ENCODE assay signal across 11 cellular contexts in the genomic region with DNA sequence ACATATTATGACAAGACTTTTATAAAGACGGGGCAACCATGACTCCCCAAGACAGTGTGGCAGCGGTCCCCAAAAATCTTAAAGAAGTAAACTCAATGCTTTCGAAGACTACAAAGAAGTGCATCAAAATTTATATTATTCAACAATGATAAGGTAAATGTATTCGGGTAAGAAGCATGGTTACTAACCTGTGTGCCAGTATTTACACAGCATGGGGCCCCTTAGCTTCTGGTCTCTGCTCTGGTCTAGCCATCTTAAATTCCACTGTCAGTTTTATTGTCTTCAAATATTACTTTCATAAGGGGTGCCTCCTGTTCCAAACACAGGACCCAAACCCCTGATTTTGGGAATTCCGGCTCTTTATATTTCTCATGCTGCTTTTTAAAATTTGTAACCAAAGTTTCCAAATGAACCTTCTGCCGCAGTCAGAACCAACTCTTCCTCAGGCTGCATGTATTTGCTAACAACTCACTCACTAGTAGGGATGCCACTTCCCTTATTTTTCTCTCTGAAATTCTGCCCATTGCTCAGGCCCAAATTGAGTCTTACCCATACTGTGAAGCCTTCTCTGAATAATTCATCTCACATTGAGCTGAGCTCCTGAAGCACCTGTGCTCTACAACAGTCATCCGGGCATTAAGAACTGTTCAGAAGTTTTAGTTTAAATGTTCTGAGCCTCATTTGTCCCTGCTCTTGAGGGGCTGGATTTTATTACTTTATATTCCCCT. TPM values are rescaled to one million over a fixed set of nuclear protein-coding genes. Genes with fewer than 3 reads are reported as not detected.
DNase-seq lines count a peak whose midpoint lies in the region; FAIRE-seq and TF ChIP-seq lines count a peak whose summit lies in the region.
"Had no signal": no experiment of that assay in that cellular context is flagged by ENCODE, and none has a peak within 500 bp of the region (broad histone marks: within the 10 kb centered on the region; RNA-seq: fewer than 3 reads in every experiment).

No MANE protein-coding gene starts in this region.

- dilution Hi-C loops in endothelial cell of umbilical vein (cut with MboI; ENCODE audit: extremely low pct_ligation_motif_present, low sequenced_read_pairs) = no loop called here

- no peaks in the 10 kb centered on the region for H3K9me1 ChIP-seq in endothelial cell of umbilical vein (replicated peaks; ENCODE audit: control insufficient read depth, extremely low read depth, insufficient read depth, low read length)

- H3K4me3 ChIP-seq in AG10803 (ENCODE audit: low read length) (peak overlapping the region; percentile 89), endothelial cell of umbilical vein (replicated peaks in 1 of 3; ENCODE audit: insufficient read depth in 1 of 3, low read depth in 1 of 3, low read length in 3 of 3) (peak overlapping the region in 1 of 3 experiments; percentile 100), osteoblast (ENCODE audit: insufficient read depth, low read length) (peak overlapping the region; percentile 76)

- no peak for TF ChIP-seq POLR2A in endothelial cell of umbilical vein (IDR thresholded peaks at IDR 0.05; ENCODE audit: low read depth, low read length)

- H3K4me1 ChIP-seq in endothelial cell of umbilical vein (ENCODE audit: control insufficient read depth, extremely low read depth, insufficient read depth, low read length) (peaks cover 25% of the 10 kb centered on the region), osteoblast (ENCODE audit: insufficient read depth, low read length) (peaks cover 33% of the 10 kb centered on the region)

- no TSS peak for BruUV-seq in endothelial cell of umbilical vein (replicated peaks; lab: Mats Ljungman, UMichigan)

- H3K4me2 ChIP-seq in endothelial cell of umbilical vein (ENCODE audit: insufficient read depth, low read length) = peak overlapping the region; percentile 80
- H3K4me2 ChIP-seq in osteoblast (ENCODE audit: insufficient read depth, low read length) = peak overlapping the region; percentile 97

- DNase-seq in AG10803 (ENCODE audit: low read depth) (no peak), MV-4-11 (lab: John Stamatoyannopoulos, UW) (peak; percentile 6), endothelial cell of umbilical vein (ENCODE audit: low read depth, low spot score) (no peak), osteoblast (ENCODE audit: insufficient read length, low spot score, missing footprints) (no peak), C1 segment of cervical spinal cord (lab: John Stamatoyannopoulos, UW) (no peak), posterior vena cava (ENCODE audit: low spot score) (no peak), frontal cortex (ENCODE audit: low spot score in 2 of 2) (no peak)
- DNase-seq in activated CD8-positive, alpha-beta memory T cell treated with anti-CD3 and anti-CD28 coated beads, Interleukin-2, amount 50 U/mL, for 48 hours = no peak
- DNase-seq: CD8-positive, alpha-beta memory T cell; dorsolateral prefrontal cortex; T-helper 9 cell had no signal

- no peak for TF ChIP-seq CTCF in AG10803 (conservative IDR thresholded peaks at IDR 0.05; ENCODE audit: low read length)
- TF ChIP-seq CTCF in endothelial cell of umbilical vein (IDR thresholded peaks at IDR 0.05; ENCODE audit: extremely low read depth in 1 of 2, insufficient read depth in 1 of 2, low read depth in 1 of 2, low read length in 2 of 2) = no peak
- no peak for TF ChIP-seq CTCF in osteoblast (IDR thresholded peaks at IDR 0.05; ENCODE audit: extremely low read depth, low read depth, low read length)

- intact Hi-C loops in endothelial cell of umbilical vein (cut with micrococcal nuclease) (no loop called here), posterior vena cava (cut with DNase I) (no loop called here)

- H3K27me3 ChIP-seq in endothelial cell of umbilical vein (ENCODE audit: control insufficient read depth in 2 of 2, insufficient read depth in 2 of 2, low read length in 2 of 2) = no peaks in the 10 kb centered on the region
- H3K27me3 ChIP-seq in osteoblast (ENCODE audit: insufficient read depth, low read length) = no peaks in the 10 kb centered on the region
- H3K27me3 ChIP-seq: dorsolateral prefrontal cortex had no signal

- FAIRE-seq in endothelial cell of umbilical vein (lab: Jason Lieb, UNC) (no peak), frontal cortex (lab: Jason Lieb, UNC) (no peak)

- POLR2A ChIA-PET in endothelial cell of umbilical vein (lab: Charles Lee) = no interaction called here

- H4K20me1 ChIP-seq in endothelial cell of umbilical vein (replicated peaks; ENCODE audit: control insufficient read depth, extremely low read depth, insufficient read depth, low read length) = no peaks in the 10 kb centered on the region
- no peaks in the 10 kb centered on the region for H4K20me1 ChIP-seq in osteoblast (ENCODE audit: insufficient read depth, low read length)

- peak overlapping the region; percentile 100 for H3K9ac ChIP-seq in endothelial cell of umbilical vein (replicated peaks; ENCODE audit: extremely low read depth, insufficient read depth, low read length)

- no peaks in the 10 kb centered on the region for H3K9me3 ChIP-seq in endothelial cell of umbilical vein (replicated peaks; ENCODE audit: control insufficient read depth, insufficient read depth, low read length)
- no peaks in the 10 kb centered on the region for H3K9me3 ChIP-seq in osteoblast (ENCODE audit: low read depth, low read length)

- H2AFZ ChIP-seq in endothelial cell of umbilical vein (ENCODE audit: low read depth, low read length) (no peak overlapping the region), osteoblast (ENCODE audit: low read length) (peak overlapping the region; percentile 9)

- H3K36me3 ChIP-seq in endothelial cell of umbilical vein (ENCODE audit: control insufficient read depth in 2 of 2, extremely low read depth in 1 of 2, insufficient read depth in 2 of 2, low read length in 2 of 2) (no peaks in the 10 kb centered on the region), osteoblast (ENCODE audit: insufficient read depth, low read length) (peaks cover 3% of the 10 kb centered on the region)

- CTCF ChIA-PET in endothelial cell of umbilical vein (lab: Charles Lee) = no interaction called here

- H3K79me2 ChIP-seq in endothelial cell of umbilical vein (ENCODE audit: control insufficient read depth, insufficient read depth, low read length) = peaks cover 32% of the 10 kb centered on the region
- peaks cover 43% of the 10 kb centered on the region for H3K79me2 ChIP-seq in osteoblast (ENCODE audit: insufficient read depth, low read length)

- H3K27ac ChIP-seq in endothelial cell of umbilical vein (ENCODE audit: insufficient read depth, low read depth, low read length) (peak overlapping the region; percentile 8), osteoblast (ENCODE audit: low read depth, low read length) (peak overlapping the region; percentile 92)

TF ChIP-seq in endothelial cell of umbilical vein, 7 proteins besides CTCF, POLR2A, EP300 and RAD21:
- TF ChIP-seq FOS (IDR thresholded peaks at IDR 0.05; ENCODE audit: borderline replicate concordance, insufficient read depth, low read length) = no peak
- no peak for TF ChIP-seq JUN (IDR thresholded peaks at IDR 0.05; ENCODE audit: borderline replicate concordance, insufficient read depth, insufficient read length, low read depth)
- TF ChIP-seq MYC (IDR thresholded peaks at IDR 0.05; ENCODE audit: low read depth, low read length) = no peak
- TF ChIP-seq POLR2AphosphoS5 (IDR thresholded peaks at IDR 0.05; ENCODE audit: insufficient read depth, low read depth, low read length) = no peak
- TF ChIP-seq MAX (IDR thresholded peaks at IDR 0.05; ENCODE audit: insufficient read depth, insufficient read length) = no peak
- TF ChIP-seq GATA2 (IDR thresholded peaks at IDR 0.05; ENCODE audit: insufficient read depth, insufficient read length, low read depth, low read length) = no peak
- no peak for TF ChIP-seq EZH2 (IDR thresholded peaks at IDR 0.05; ENCODE audit: borderline replicate concordance, low read depth, low read length, severe bottlenecking)

RNA-seq across cellular contexts. Expression of gene TTC23, which starts 1.2 kb away (rescaled TPM):
- 18.6 and 27.3 TPM in 2 replicates for total RNA-seq in endothelial cell of umbilical vein
- 3.0 and 4.1 TPM in 2 replicates for polyA plus RNA-seq in endothelial cell of umbilical vein
- 3.6 and 4.5 TPM in 2 replicates for polyA plus RNA-seq in endothelial cell of umbilical vein (2011; cell fraction: cytosol; rRNA removed)
- polyA plus RNA-seq in endothelial cell of umbilical vein (2011; cell fraction: nucleus; rRNA removed) = 10.1 and 10.9 TPM in 2 replicates
- polyA plus RNA-seq in endothelial cell of umbilical vein (2012) = 15.8 and 18.0 TPM in 2 replicates
- 6.5 and 7.0 TPM in 2 replicates for polyA minus RNA-seq in endothelial cell of umbilical vein
- 4.0 TPM for polyA minus RNA-seq in endothelial cell of umbilical vein (2011; cell fraction: cytosol; rRNA and poly(A)+ RNA removed)
- polyA minus RNA-seq in endothelial cell of umbilical vein (2011; cell fraction: nucleus; rRNA and poly(A)+ RNA removed) = 16.3 and 22.2 TPM in 2 replicates
- total RNA-seq in osteoblast = 21.7 and 27.4 TPM in 2 replicates
- total RNA-seq in posterior vena cava = 10 to 100 TPM; 16.6 to 16.9 TPM
- total RNA-seq in frontal cortex = 5.3 TPM

RNA-seq across cellular contexts. Expression of gene LRRC28, which starts 3.1 kb away (rescaled TPM):
- total RNA-seq in endothelial cell of umbilical vein (19.6 and 22.4 TPM in 2 replicates), osteoblast (32.6 and 32.7 TPM in 2 replicates), posterior vena cava (10 to 100 TPM; 14.6 to 19.8 TPM), frontal cortex (24.9 TPM)
- 26.7 and 27.8 TPM in 2 replicates for polyA plus RNA-seq in endothelial cell of umbilical vein
- polyA plus RNA-seq in endothelial cell of umbilical vein (2011; cell fraction: cytosol; rRNA removed) = 26.0 TPM in 2 replicates
- 22.9 and 23.9 TPM in 2 replicates for polyA plus RNA-seq in endothelial cell of umbilical vein (2011; cell fraction: nucleus; rRNA removed)
- 17.3 and 21.0 TPM in 2 replicates for polyA plus RNA-seq in endothelial cell of umbilical vein (2012)
- polyA minus RNA-seq in endothelial cell of umbilical vein = 46.6 and 47.2 TPM in 2 replicates
- 2.6 TPM for polyA minus RNA-seq in endothelial cell of umbilical vein (2011; cell fraction: cytosol; rRNA and poly(A)+ RNA removed)
- 57.0 and 84.0 TPM in 2 replicates for polyA minus RNA-seq in endothelial cell of umbilical vein (2011; cell fraction: nucleus; rRNA and poly(A)+ RNA removed)
